Comparison of ENCODE assay signal across 16 cellular contexts in the genomic region with DNA sequence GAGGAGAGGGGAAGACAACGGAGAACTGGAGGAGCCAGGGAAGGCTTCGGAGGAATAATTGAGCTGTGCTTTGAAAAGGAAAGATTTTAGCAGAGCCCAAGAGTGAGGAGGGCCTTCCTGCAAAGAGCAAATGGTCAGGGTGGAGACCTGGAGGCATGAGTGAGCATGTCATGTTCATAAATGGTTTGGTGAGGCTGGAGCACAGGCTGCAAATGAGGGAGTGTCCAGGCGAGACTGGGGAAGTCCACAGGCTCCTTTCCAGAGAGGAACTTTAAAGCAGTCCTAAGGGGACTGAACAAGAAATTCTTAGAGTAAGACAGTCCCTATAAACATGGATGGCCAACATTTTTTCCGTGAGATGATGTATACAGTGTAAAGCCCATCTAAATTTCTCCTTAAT.
DNase-seq lines count a peak whose midpoint lies in the region; ATAC-seq, FAIRE-seq and TF ChIP-seq lines count a peak whose summit lies in the region.
"Had no signal": no experiment of that assay in that cellular context is flagged by ENCODE, and none has a peak within 500 bp of the region (broad histone marks: within the 10 kb centered on the region; RNA-seq: fewer than 3 reads in every experiment).

No MANE protein-coding gene starts in this region.

- 0 out of 2 replicates have a peak overlapping the region, but pooled peaks have one; percentile 25 for H2AK5ac ChIP-seq in IMR-90 (ENCODE audit: low read depth, low read length)

- no peak overlapping the region for H2BK15ac ChIP-seq in IMR-90 (ENCODE audit: low read depth, low read length)

- in situ Hi-C loops in IMR-90 (cut with MboI; ENCODE audit: low sequenced_read_pairs), result no loop called here

- H3K36me3 ChIP-seq in IMR-90 (ENCODE audit: control insufficient read depth, insufficient read depth, low read length) (peaks cover 8% of the 10 kb centered on the region), bronchial epithelial cell (ENCODE audit: control insufficient read depth, insufficient read depth, low read length) (no peaks in the 10 kb centered on the region)

- no peak overlapping the region for H3K4ac ChIP-seq in IMR-90 (ENCODE audit: low read depth, low read length)

- no peak overlapping the region for H2BK20ac ChIP-seq in IMR-90 (ENCODE audit: low read depth, low read length)

- H3K27ac ChIP-seq in IMR-90 (ENCODE audit: insufficient read depth, low read length), result no peak overlapping the region
- H3K27ac ChIP-seq: HL-60 had no signal

- no peak overlapping the region for H2AK9ac ChIP-seq in IMR-90 (replicated peaks; ENCODE audit: low read depth, low read length, poor library complexity)

- no peak overlapping the region for H4K5ac ChIP-seq in IMR-90 (ENCODE audit: low read depth, low read length)

- POLR2A ChIA-PET in IMR-90 (lab: Charles Lee; ENCODE audit: unreplicated experiment), result no interaction called here

- WGBS in IMR-90 (ENCODE audit: extremely low coverage in 2 of 2, insufficient read length in 1 of 2), 2 experiments, result 100% methylated on average over 1 of the region's 4 CpGs; no CpG with 5 or more reads in 1 of the 2 experiments

- peak overlapping the region; percentile 19; the same call in 1 of the 2 replicates for H3K14ac ChIP-seq in IMR-90 (replicated peaks; ENCODE audit: low read depth, low read length)

- no peaks in the 10 kb centered on the region for H4K20me1 ChIP-seq in IMR-90 (ENCODE audit: insufficient read depth, low read length)

- no peak overlapping the region for H2BK120ac ChIP-seq in IMR-90 (ENCODE audit: low read depth, low read length)

- CTCF ChIA-PET in IMR-90 (lab: Yijun Ruan, JAX), result no interaction called here

- TF ChIP-seq CTCF in IMR-90 (conservative IDR thresholded peaks at IDR 0.05; ENCODE audit: low read depth, low read length), result no peak
- no peak for TF ChIP-seq CTCF in bronchial epithelial cell (IDR thresholded peaks at IDR 0.05; ENCODE audit: insufficient read depth, low read length, severe bottlenecking)

- H3K79me1 ChIP-seq in IMR-90 (ENCODE audit: low read depth in 1 of 2, low read length in 2 of 2), result peaks cover 11 to 38% of the 10 kb centered on the region in 2 experiments

- intact Hi-C loops in IMR-90 (cut with micrococcal nuclease), result no loop called here

- 0 out of 4 replicates have a peak overlapping the region, but pooled peaks of 1 of the 2 experiments have one; percentile 10 for H4K8ac ChIP-seq in IMR-90 (ENCODE audit: low read depth in 2 of 2, low read length in 2 of 2)

- TF ChIP-seq POLR2A in IMR-90 (IDR thresholded peaks at IDR 0.05; ENCODE audit: low read depth, low read length), result no peak

- H2AFZ ChIP-seq in IMR-90 (replicated peaks; ENCODE audit: low read length, poor library complexity), result no peak overlapping the region

- peaks cover 27% of the 10 kb centered on the region for H3K4me1 ChIP-seq in IMR-90 (ENCODE audit: control insufficient read depth, insufficient read depth, low read length)

- no peak overlapping the region for H3K4me3 ChIP-seq in IMR-90 (ENCODE audit: insufficient read depth, low read depth, low read length)
- no peak overlapping the region for H3K4me3 ChIP-seq in bronchial epithelial cell (ENCODE audit: low read depth, low read length)
- H3K4me3 ChIP-seq: GM12878 had no signal

- H3K9me3 ChIP-seq in IMR-90 (ENCODE audit: control insufficient read depth, insufficient read depth, low read length), result peaks cover 3% of the 10 kb centered on the region; the same call in 1 of the 2 replicates

- H3K9me1 ChIP-seq in IMR-90 (ENCODE audit: insufficient read depth, low read length), result peaks cover 14% of the 10 kb centered on the region; the same call in 1 of the 2 replicates

- no peaks in the 10 kb centered on the region for H3K27me3 ChIP-seq in IMR-90 (ENCODE audit: control insufficient read depth, insufficient read depth, low read length)
- H3K27me3 ChIP-seq in bronchial epithelial cell (ENCODE audit: control insufficient read depth, insufficient read depth, low read length), result no peaks in the 10 kb centered on the region

- no peak overlapping the region for H3K23ac ChIP-seq in IMR-90 (ENCODE audit: low read depth, low read length)

- no peak for TF ChIP-seq RAD21 in IMR-90 (IDR thresholded peaks at IDR 0.05; ENCODE audit: low read length)

- DNase-seq in IMR-90 (no peak), bronchial epithelial cell (ENCODE audit: low read depth) (peak; percentile 55), myocyte (ENCODE audit: low read depth) (peak; percentile 6), NCI-H510A treated with DMSO at 0.1 percent for 48 hours (lab: John Stamatoyannopoulos, UW) (no peak), NCI-H526 (lab: John Stamatoyannopoulos, UW) (no peak), hippocampal formation (lab: John Stamatoyannopoulos, UW) (no peak)
- DNase-seq: C1 segment of cervical spinal cord; CD4-positive, alpha-beta memory T cell; DMS79 had no signal

- H3K18ac ChIP-seq in IMR-90 (ENCODE audit: low read depth, low read length), result 0 out of 2 replicates have a peak overlapping the region, but pooled peaks have one; percentile 10

- H2BK5ac ChIP-seq in IMR-90 (ENCODE audit: low read depth, low read length, poor library complexity, severe bottlenecking), result no peak overlapping the region

- no peak for FAIRE-seq in bronchial epithelial cell (lab: Jason Lieb, UNC)
- FAIRE-seq: A204.1, GM12878, GM18507, H54 had no signal

- H3K4me2 ChIP-seq in IMR-90 (ENCODE audit: low read depth, low read length), result no peak overlapping the region

- no peak overlapping the region for H3K9ac ChIP-seq in IMR-90 (ENCODE audit: low read depth, low read length)

- BruUV-seq in IMR-90 (replicated peaks; lab: Mats Ljungman, UMichigan), result no TSS peak

- dilution Hi-C loops in IMR-90 (cut with HindIII; ENCODE audit: low sequenced_read_pairs, unreplicated experiment), result no loop called here

- ATAC-seq in IMR-90 (ENCODE audit: low read depth), result no peak
- ATAC-seq in esophagus mucosa, result peak; percentile 42
- ATAC-seq: GM12878, HCT116 had no signal

- no peak overlapping the region for H3K56ac ChIP-seq in IMR-90 (ENCODE audit: extremely low read depth, insufficient read depth, low read length)

- H4K91ac ChIP-seq in IMR-90 (ENCODE audit: insufficient read depth, low read depth, low read length), result no peak overlapping the region

TF ChIP-seq in IMR-90, 13 proteins besides CTCF, POLR2A, EP300 and RAD21:
- TF ChIP-seq NFE2L2 (IDR thresholded peaks at IDR 0.05; ENCODE audit: low read depth, low read length) (no peak), BHLHE40 (IDR thresholded peaks at IDR 0.05; ENCODE audit: low read depth, low read length) (no peak), CEBPB (IDR thresholded peaks at IDR 0.05; ENCODE audit: low read depth, low read length) (no peak)
- TF ChIP-seq, protein P1, sequence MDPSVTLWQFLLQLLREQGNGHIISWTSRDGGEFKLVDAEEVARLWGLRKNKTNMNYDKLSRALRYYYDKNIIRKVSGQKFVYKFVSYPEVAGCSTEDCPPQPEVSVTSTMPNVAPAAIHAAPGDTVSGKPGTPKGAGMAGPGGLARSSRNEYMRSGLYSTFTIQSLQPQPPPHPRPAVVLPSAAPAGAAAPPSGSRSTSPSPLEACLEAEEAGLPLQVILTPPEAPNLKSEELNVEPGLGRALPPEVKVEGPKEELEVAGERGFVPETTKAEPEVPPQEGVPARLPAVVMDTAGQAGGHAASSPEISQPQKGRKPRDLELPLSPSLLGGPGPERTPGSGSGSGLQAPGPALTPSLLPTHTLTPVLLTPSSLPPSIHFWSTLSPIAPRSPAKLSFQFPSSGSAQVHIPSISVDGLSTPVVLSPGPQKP (IDR thresholded peaks at IDR 0.05; ENCODE audit: borderline replicate concordance, low read depth, low read length), result no peak
TF ChIP-seq in IMR-90: peak in this region for 0.

Comparison
In these comparisons a context has a peak if more than half of its experiments do, and no peak if none do; other contexts are left out.
1. DNase-seq: peak in bronchial epithelial cell (single experiment) and myocyte (single experiment); none in IMR-90 (single experiment), NCI-H510A treated with DMSO at 0.1 percent for 48 hours (single experiment), NCI-H526 (0 of 2) and hippocampal formation (0 of 2).